In genomic region chr1:189185077-189185476, GRCh38 we compare ENCODE assay signal across 2 cellular contexts.
TF ChIP-seq lines count a peak whose summit lies in the region.

No MANE protein-coding gene starts in this region.

TF ChIP-seq in GM23338, 12 proteins besides CTCF, POLR2A, EP300 and RAD21 (continued from another document):
- no peak for TF ChIP-seq ZNF462 (CRISPR knock-in tag; IDR thresholded peaks at IDR 0.05)

TF ChIP-seq in IMR-90, 13 proteins besides CTCF, POLR2A, EP300 and RAD21 (continued from another document):
- no peak for TF ChIP-seq MXI1 (IDR thresholded peaks at IDR 0.05; ENCODE audit: borderline replicate concordance, low read depth, low read length)
- TF ChIP-seq RCOR1 (IDR thresholded peaks at IDR 0.05; ENCODE audit: insufficient replicate concordance, low read length) = no peak
- no peak for TF ChIP-seq CHD1 (IDR thresholded peaks at IDR 0.05; ENCODE audit: low read depth, low read length)
- no peak for TF ChIP-seq NFE2L2 (IDR thresholded peaks at IDR 0.05; ENCODE audit: low read depth, low read length)
- TF ChIP-seq RFX5 (IDR thresholded peaks at IDR 0.05; ENCODE audit: low read depth, low read length) = no peak
